Comparison of ENCODE assay signal across 22 cellular contexts in the genomic region with DNA sequence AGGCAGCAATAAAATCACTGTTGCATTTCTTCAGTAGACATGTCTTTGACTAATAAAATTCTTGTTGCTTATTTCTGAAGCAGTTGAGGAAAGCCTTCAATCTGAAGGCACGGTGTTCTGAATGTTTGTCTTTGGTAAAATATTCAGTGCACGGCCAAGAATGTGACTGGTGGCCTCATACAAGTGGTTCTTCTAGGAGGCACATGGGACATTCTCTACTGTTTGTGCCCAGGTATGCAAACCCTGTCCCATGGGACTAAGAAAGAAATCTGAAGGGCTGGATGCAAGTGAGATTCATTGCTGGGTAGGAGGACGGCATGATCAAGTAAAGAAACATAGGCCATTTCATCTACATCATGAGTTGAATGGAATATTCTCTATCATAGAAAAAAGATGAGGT.
A peak's percentile ranks its signal among the peaks of the same experiment; 100 is the strongest.
DNase-seq lines count a peak whose midpoint lies in the region; ATAC-seq and TF ChIP-seq lines count a peak whose summit lies in the region.
"Had no signal": no experiment of that assay in that cellular context is flagged by ENCODE, and none has a peak within 500 bp of the region (broad histone marks: within the 10 kb centered on the region; RNA-seq: fewer than 3 reads in every experiment).

No MANE protein-coding gene starts in this region.

- no peak overlapping the region for H3K27ac ChIP-seq in left lung
- H3K27ac ChIP-seq: BLaER1 had no signal

- H3K4me3 ChIP-seq in left lung, result no peak overlapping the region
- H3K4me3 ChIP-seq: BLaER1, GM12878 had no signal

- DNase-seq in left lung, result no peak
- peak; percentile 22 for DNase-seq in renal cortical epithelial cell (ENCODE audit: low read depth)
- no peak for DNase-seq in GOT3 (lab: John Stamatoyannopoulos, UW)
- DNase-seq in NCI-H1048 (lab: John Stamatoyannopoulos, UW), result no peak
- DNase-seq in glomerular visceral epithelial cell (ENCODE audit: extremely low spot score), result no peak
- DNase-seq: 8988T; ACHN; BE2C; C1 segment of cervical spinal cord; CD4-positive, alpha-beta memory T cell; CD4-positive, CD25-positive, alpha-beta regulatory T cell; CD8-positive, alpha-beta memory T cell; COR-L47; DMS 273 treated with DMSO at 0.1 percent for 48 hours; DMS153; DMS53; DMS79; DND-41; EL; GDM1 had no signal

- H3K9me3 ChIP-seq in left lung, result no peaks in the 10 kb centered on the region
- H3K9me3 ChIP-seq: BE2C, BLaER1 had no signal

- H3K27me3 ChIP-seq in left lung, result no peaks in the 10 kb centered on the region
- H3K27me3 ChIP-seq: BE2C, BLaER1 had no signal

- peak; percentile 66 for ATAC-seq in left lung
- ATAC-seq: GM12878 had no signal

- no peaks in the 10 kb centered on the region for H3K36me3 ChIP-seq in left lung
- H3K36me3 ChIP-seq: BE2C, BLaER1 had no signal

- no peak for TF ChIP-seq CTCF in left lung (IDR thresholded peaks at IDR 0.05)

- no peaks in the 10 kb centered on the region for H3K4me1 ChIP-seq in left lung
- H3K4me1 ChIP-seq: BE2C, BLaER1 had no signal

- intact Hi-C loops in left lung (cut with DNase I), result no loop called here
